13 cellular contexts compared by ENCODE assay signal in genomic region chr2:18077724-18078123, GRCh38.
DNase-seq lines count a peak whose midpoint lies in the region; ATAC-seq, FAIRE-seq and TF ChIP-seq lines count a peak whose summit lies in the region.
"Had no signal": no experiment of that assay in that cellular context is flagged by ENCODE, and none has a peak within 500 bp of the region (broad histone marks: within the 10 kb centered on the region; RNA-seq: fewer than 3 reads in every experiment).

No MANE protein-coding gene starts in this region.

- WGBS in small intestine, 3 donors, result 62 to 74% (median 72%) methylated on average over 1 of the region's 1 CpG

- in situ Hi-C loops in SK-MEL-5 (cut with HindIII; ENCODE audit: low pct_unique_long_range_greater_than_20kb, low sequenced_read_pairs), result no loop called here

- H3K36me3 ChIP-seq in small intestine (ENCODE audit: control insufficient read depth in 2 of 2, insufficient read depth in 2 of 2, low read length in 2 of 2) (no peaks in the 10 kb centered on the region), Peyer's patch (no peaks in the 10 kb centered on the region)
- H3K36me3 ChIP-seq: tibial artery had no signal

- H3K27me3 ChIP-seq in HL-60 (ENCODE audit: insufficient read depth, poor library complexity, severe bottlenecking), result no peaks in the 10 kb centered on the region
- H3K27me3 ChIP-seq in foreskin keratinocyte, result peaks cover 7% of the 10 kb centered on the region
- H3K27me3 ChIP-seq in small intestine (ENCODE audit: control insufficient read depth in 2 of 2, insufficient read depth in 2 of 2, low read length in 2 of 2), result no peaks in the 10 kb centered on the region
- H3K27me3 ChIP-seq in Peyer's patch, result no peaks in the 10 kb centered on the region
- H3K27me3 ChIP-seq: tibial artery had no signal

- FAIRE-seq in small intestine (lab: Jason Lieb, UNC), result no peak

- TF ChIP-seq POLR2A in Peyer's patch (IDR thresholded peaks at IDR 0.05), result no peak

- TF ChIP-seq CTCF in HL-60 (IDR thresholded peaks at IDR 0.05; ENCODE audit: insufficient read depth, low read length) (no peak), foreskin keratinocyte (conservative IDR thresholded peaks at IDR 0.05) (no peak), Peyer's patch (IDR thresholded peaks at IDR 0.05) (no peak)

- H3K27ac ChIP-seq in HL-60 (replicated peaks), result no peak overlapping the region
- no peak overlapping the region for H3K27ac ChIP-seq in foreskin keratinocyte
- no peak overlapping the region for H3K27ac ChIP-seq in small intestine (ENCODE audit: low read depth in 1 of 2, low read length in 1 of 2)
- no peak overlapping the region for H3K27ac ChIP-seq in Peyer's patch
- H3K27ac ChIP-seq: tibial artery had no signal

- H3K4me3 ChIP-seq in HL-60 (replicated peaks; ENCODE audit: insufficient read depth, low read length), result no peak overlapping the region
- no peak overlapping the region for H3K4me3 ChIP-seq in small intestine (ENCODE audit: low read depth in 1 of 2, low read length in 2 of 2)
- no peak overlapping the region for H3K4me3 ChIP-seq in Peyer's patch
- H3K4me3 ChIP-seq: tibial artery had no signal

- H3K9me3 ChIP-seq in small intestine (ENCODE audit: control insufficient read depth, low read depth) (no peaks in the 10 kb centered on the region), Peyer's patch (no peaks in the 10 kb centered on the region)
- H3K9me3 ChIP-seq: tibial artery had no signal

- ATAC-seq in foreskin keratinocyte (peak; percentile 92), GM21529 (IDR thresholded peaks at IDR 0.05; ENCODE audit: unreplicated experiment) (no peak), HG03108 (IDR thresholded peaks at IDR 0.05; ENCODE audit: unreplicated experiment) (no peak)
- ATAC-seq: left cardiac atrium had no signal

- peak; percentile 57 for DNase-seq in Daoy (ENCODE audit: low read depth)
- peak; percentile 7 to 10 for DNase-seq in HL-60 (ENCODE audit: low read depth in 1 of 2, low spot score in 1 of 2)
- peak; percentile 22 for DNase-seq in SK-MEL-5 (ENCODE audit: low read depth, low spot score)
- peak; percentile 73 to 74 for DNase-seq in foreskin keratinocyte
- DNase-seq in small intestine, result no peak
- no peak for DNase-seq in Peyer's patch
- DNase-seq: activated CD4-positive, CD25-positive, alpha-beta regulatory T cell treated with anti-CD3 and anti-CD28 coated beads, Interleukin-2, amount 50 U/mL, for 72 hours; activated gamma-delta T cell; left cardiac atrium; RPMI8226; tibial artery had no signal

- H3K4me1 ChIP-seq in foreskin keratinocyte, result peaks cover 9% of the 10 kb centered on the region
- H3K4me1 ChIP-seq in small intestine (ENCODE audit: control insufficient read depth in 2 of 2, insufficient read depth in 1 of 2, low read depth in 1 of 2, low read length in 1 of 2), result no peaks in the 10 kb centered on the region
- H3K4me1 ChIP-seq in Peyer's patch, result no peaks in the 10 kb centered on the region
- H3K4me1 ChIP-seq: tibial artery had no signal

Comparison
In these comparisons a context has a peak if more than half of its experiments do, and no peak if none do; other contexts are left out.
1. DNase-seq: peak in Daoy (single experiment), HL-60 (2 of 2), SK-MEL-5 (single experiment) and foreskin keratinocyte (2 of 2); none in small intestine (single experiment) and Peyer's patch (0 of 3).